38 cellular contexts compared by ENCODE assay signal in the genomic region with DNA sequence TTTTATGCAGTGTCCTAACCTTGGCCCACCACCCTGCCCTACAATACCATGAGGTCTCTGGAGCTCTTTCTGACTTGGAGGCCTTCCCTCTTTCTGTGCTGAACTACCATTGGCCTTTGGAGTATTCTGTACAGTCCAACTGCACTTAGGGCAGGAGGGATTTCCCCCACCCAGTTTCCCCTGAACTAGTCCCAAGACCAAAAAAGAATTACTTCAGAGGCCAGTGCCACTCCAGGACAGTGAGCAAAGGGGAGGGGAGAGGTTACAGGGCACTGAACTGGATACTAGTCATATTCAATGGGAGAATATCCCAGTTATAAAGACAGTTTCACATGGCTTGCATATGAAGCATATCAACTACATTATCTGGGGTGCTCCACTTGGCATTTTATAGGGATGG. TPM values are rescaled to one million over a fixed set of nuclear protein-coding genes. Genes with fewer than 3 reads are reported as not detected.
"Had no signal": no experiment of that assay in that cellular context is flagged by ENCODE, and none has a peak within 500 bp of the region (broad histone marks: within the 10 kb centered on the region; RNA-seq: fewer than 3 reads in every experiment).

No MANE protein-coding gene starts in this region.

- H3K4me1 ChIP-seq: adrenal gland, body of pancreas, breast epithelium had no signal

- ATAC-seq: activated naive CD4-positive, alpha-beta T cell treated with anti-CD3 and anti-CD28 coated beads, Interleukin-2, amount 50 U/mL, for 72 hours; activated naive CD8-positive, alpha-beta T cell treated with anti-CD3 and anti-CD28 coated beads, Interleukin-2, amount 50 U/mL, for 24 hours; activated T-cell treated with anti-CD3 and anti-CD28 coated beads, Interleukin-2, amount 50 U/mL, for 4 hours; activated T-cell treated with anti-CD3 and anti-CD28 coated beads, Interleukin-2, amount 50 U/mL, for 72 hours; activated T-helper 17 cell treated with anti-CD3 and anti-CD28 coated beads, Interleukin-2, amount 50 U/mL, for 72 hours; body of pancreas had no signal

- H3K27ac ChIP-seq: adrenal gland, ascending aorta, body of pancreas, brain microvascular endothelial cell, breast epithelium, cardiac muscle cell had no signal

- H3K27me3 ChIP-seq: adrenal gland, ascending aorta, body of pancreas, brain microvascular endothelial cell, breast epithelium, cardiac muscle cell had no signal

- H3K4me3 ChIP-seq: adrenal gland, ascending aorta, body of pancreas, breast epithelium, cardiac muscle cell had no signal

- DNase-seq: activated effector memory CD4-positive, alpha-beta T cell treated with anti-CD3 and anti-CD28 coated beads, Interleukin-2, amount 50 U/mL, for 16 hours; activated effector memory CD4-positive, alpha-beta T cell treated with Interleukin-2 at 50 U/mL for 16 hours; activated gamma-delta T cell; activated gamma-delta T cell treated with Interleukin-2 at 50 U/mL for 16 hours; activated naive CD4-positive, alpha-beta T cell; activated naive CD4-positive, alpha-beta T cell treated with anti-CD3 and anti-CD28 coated beads for 36 hours; activated naive CD4-positive, alpha-beta T cell treated with anti-CD3 and anti-CD28 coated beads, Interleukin-2, amount 10 ng/mL, durations not matched to agents 7 days and 5 days; activated naive CD4-positive, alpha-beta T cell treated with anti-CD3 and anti-CD28 coated beads, Interleukin-2, amount 50 U/mL, for 16 hours; activated naive CD4-positive, alpha-beta T cell treated with Interleukin-2 at 50 U/mL for 16 hours; activated naive CD8-positive, alpha-beta T cell treated with anti-CD3 and anti-CD28 coated beads for 36 hours; activated naive CD8-positive, alpha-beta T cell treated with anti-CD3 and anti-CD28 coated beads, Interleukin-2, amount 10 ng/mL, durations not matched to agents 7 days and 5 days; activated naive CD8-positive, alpha-beta T cell treated with anti-CD3 and anti-CD28 coated beads, Interleukin-2, amount 50 U/mL, for 24 hours; activated T-cell treated with anti-CD3 and anti-CD28 coated beads, Interleukin-2, amount 50 U/mL, for 1 hour; activated T-cell treated with anti-CD3 and anti-CD28 coated beads, Interleukin-2, amount 50 U/mL, for 24 hours; activated T-cell treated with anti-CD3 and anti-CD28 coated beads, Interleukin-2, amount 50 U/mL, for 4 hours; activated T-cell treated with anti-CD3 and anti-CD28 coated beads, Interleukin-2, amount 50 U/mL, for 48 hours; activated T-cell treated with anti-CD3 and anti-CD28 coated beads, Interleukin-2, amount 50 U/mL, for 72 hours; adrenal gland; amniotic stem cell; amygdala; anterior cingulate cortex; aorta; body of pancreas; brain microvascular endothelial cell; caudate nucleus; central memory CD4-positive, alpha-beta T cell; cerebellar nuclear complex had no signal

- H3K36me3 ChIP-seq: adrenal gland, ascending aorta, brain microvascular endothelial cell, breast epithelium, cardiac muscle cell had no signal

RNA-seq across cellular contexts. Expression of gene SLCO1A2, which starts 6.1 kb away (rescaled TPM):
- total RNA-seq: activated naive CD4-positive, alpha-beta T cell treated with anti-CD3 and anti-CD28 coated beads for 36 hours; activated naive CD4-positive, alpha-beta T cell treated with anti-CD3 and anti-CD28 coated beads, Interleukin-2, amount 50 U/mL, for 72 hours; activated naive CD8-positive, alpha-beta T cell treated with anti-CD3 and anti-CD28 coated beads for 36 hours; activated naive CD8-positive, alpha-beta T cell treated with anti-CD3 and anti-CD28 coated beads, Interleukin-2, amount 10 ng/mL, durations not matched to agents 7 days and 5 days; activated T-cell treated with anti-CD3 and anti-CD28 coated beads, Interleukin-2, amount 50 U/mL, for 4 hours; activated T-cell treated with anti-CD3 and anti-CD28 coated beads, Interleukin-2, amount 50 U/mL, for 72 hours; activated T-helper 1 cell treated with anti-CD3 and anti-CD28 coated beads, Interleukin-12 subunit alpha, Interleukin-12 subunit beta, Interleukin-2, Interleukin-4 antibody, amounts not matched to agents 30 ng/mL and 10 ng/mL and 1 ng/mL, durations not matched to agents 14 hours and 24 hours and 36 hours; activated T-helper 17 cell treated with anti-CD3 and anti-CD28 coated beads, Interleukin-2, amount 50 U/mL, for 72 hours; activated T-helper 2 cell treated with anti-CD3 and anti-CD28 coated beads, Interferon-gamma antibody, Interleukin-2, Interleukin-4, amounts not matched to agents 10 μg/mL and 5 μg/mL and 100 μg/mL, durations not matched to agents 14 hours and 24 hours and 36 hours; adrenal gland; aorta; ascending aorta; body of pancreas; bronchial epithelial cell; cardiac septum had no signal

RNA-seq across cellular contexts. Expression of gene IAPP, which starts 44.1 kb away (rescaled TPM):
- total RNA-seq: activated naive CD4-positive, alpha-beta T cell treated with anti-CD3 and anti-CD28 coated beads for 36 hours; activated naive CD4-positive, alpha-beta T cell treated with anti-CD3 and anti-CD28 coated beads, Interleukin-2, amount 50 U/mL, for 72 hours; activated naive CD8-positive, alpha-beta T cell treated with anti-CD3 and anti-CD28 coated beads for 36 hours; activated naive CD8-positive, alpha-beta T cell treated with anti-CD3 and anti-CD28 coated beads, Interleukin-2, amount 10 ng/mL, durations not matched to agents 7 days and 5 days; activated T-cell treated with anti-CD3 and anti-CD28 coated beads, Interleukin-2, amount 50 U/mL, for 4 hours; activated T-cell treated with anti-CD3 and anti-CD28 coated beads, Interleukin-2, amount 50 U/mL, for 72 hours; activated T-helper 1 cell treated with anti-CD3 and anti-CD28 coated beads, Interleukin-12 subunit alpha, Interleukin-12 subunit beta, Interleukin-2, Interleukin-4 antibody, amounts not matched to agents 30 ng/mL and 10 ng/mL and 1 ng/mL, durations not matched to agents 14 hours and 24 hours and 36 hours; activated T-helper 17 cell treated with anti-CD3 and anti-CD28 coated beads, Interleukin-2, amount 50 U/mL, for 72 hours; activated T-helper 2 cell treated with anti-CD3 and anti-CD28 coated beads, Interferon-gamma antibody, Interleukin-2, Interleukin-4, amounts not matched to agents 10 μg/mL and 5 μg/mL and 100 μg/mL, durations not matched to agents 14 hours and 24 hours and 36 hours; adrenal gland; aorta; ascending aorta; astrocyte; breast epithelium; bronchial epithelial cell; cardiac septum; cerebellum had no signal
